ENCODE assay signal across 22 cellular contexts in genomic region chr1:192376387-192376786, GRCh38. TPM values are rescaled to one million over a fixed set of nuclear protein-coding genes. Genes with fewer than 3 reads are reported as not detected.
A peak's percentile ranks its signal among the peaks of the same experiment; 100 is the strongest.
DNase-seq lines count a peak whose midpoint lies in the region; ATAC-seq, FAIRE-seq and TF ChIP-seq lines count a peak whose summit lies in the region.
"Had no signal": no experiment of that assay in that cellular context is flagged by ENCODE, and none has a peak within 500 bp of the region (broad histone marks: within the 10 kb centered on the region; RNA-seq: fewer than 3 reads in every experiment).

No MANE protein-coding gene starts in this region.

- intact Hi-C loops in left ventricle myocardium inferior (cut with micrococcal nuclease) (no loop called here), spleen (cut with DNase I; ENCODE audit: low total_unique reads) (no loop called here), mucosa of descending colon (cut with DNase I, micrococcal nuclease) (no loop called here)

- peak overlapping the region; percentile 67 for H2AFZ ChIP-seq in OCI-LY3 (ENCODE audit: low read depth, low read length)
- H2AFZ ChIP-seq: GM23338 had no signal

- no peak overlapping the region for H3K9ac ChIP-seq in OCI-LY3 (ENCODE audit: low read length)
- H3K9ac ChIP-seq: BLaER1 treated with 17β-estradiol and CSF1 and Interleukin-3, amounts not matched to agents 10 nM and 100 nM had no signal

- H3K79me2 ChIP-seq in OCI-LY3 (ENCODE audit: low read length), result no peaks in the 10 kb centered on the region

- TF ChIP-seq CTCF in OCI-LY3 (IDR thresholded peaks at IDR 0.05; ENCODE audit: low read depth, low read length), result no peak
- TF ChIP-seq CTCF in left ventricle myocardium inferior (IDR thresholded peaks at IDR 0.05; ENCODE audit: borderline replicate concordance), result no peak
- TF ChIP-seq CTCF in spleen (IDR thresholded peaks at IDR 0.05 in 8 of 11, conservative IDR thresholded peaks at IDR 0.05 in 3 of 11), result no peak
- no peak for TF ChIP-seq CTCF in mucosa of descending colon (IDR thresholded peaks at IDR 0.05)

- H3K4me1 ChIP-seq in OCI-LY3 (ENCODE audit: low read length) (peaks cover 21% of the 10 kb centered on the region), left ventricle myocardium inferior (no peaks in the 10 kb centered on the region), spleen (no peaks in the 10 kb centered on the region), mucosa of descending colon (ENCODE audit: low read depth) (no peaks in the 10 kb centered on the region)
- H3K4me1 ChIP-seq: BLaER1 treated with 17β-estradiol and CSF1 and Interleukin-3, amounts not matched to agents 10 nM and 100 nM; SJSA1 had no signal

- no peaks in the 10 kb centered on the region for H3K9me3 ChIP-seq in OCI-LY3 (ENCODE audit: insufficient read depth, low read length)
- H3K9me3 ChIP-seq in left ventricle myocardium inferior (replicated peaks), result no peaks in the 10 kb centered on the region
- H3K9me3 ChIP-seq in spleen, result no peaks in the 10 kb centered on the region
- H3K9me3 ChIP-seq in mucosa of descending colon, result no peaks in the 10 kb centered on the region
- H3K9me3 ChIP-seq: BLaER1 treated with 17β-estradiol and CSF1 and Interleukin-3, amounts not matched to agents 10 nM and 100 nM; SJSA1 had no signal

- ATAC-seq in GM18520 (IDR thresholded peaks at IDR 0.05; ENCODE audit: unreplicated experiment) (peak; percentile 44), mucosa of descending colon (no peak)
- ATAC-seq: CD8-positive, alpha-beta T cell; GM23338; Right ventricle myocardium inferior had no signal

- WGBS in spleen, 5 donors, result 67 to 83% (median 72%) methylated on average over 3 of the region's 3 CpGs

- H3K27ac ChIP-seq in OCI-LY3 (ENCODE audit: low read length), result no peak overlapping the region
- H3K27ac ChIP-seq in left ventricle myocardium inferior (replicated peaks), result no peak overlapping the region
- no peak overlapping the region for H3K27ac ChIP-seq in spleen
- H3K27ac ChIP-seq: BLaER1 treated with 17β-estradiol and CSF1 and Interleukin-3, amounts not matched to agents 10 nM and 100 nM; SJSA1 had no signal

- H3K4me3 ChIP-seq in OCI-LY3 (ENCODE audit: low read length) (peak overlapping the region; percentile 64), left ventricle myocardium inferior (no peak overlapping the region), spleen (no peak overlapping the region), mucosa of descending colon (no peak overlapping the region)
- H3K4me3 ChIP-seq: BLaER1 treated with 17β-estradiol and CSF1 and Interleukin-3, amounts not matched to agents 10 nM and 100 nM; GM23338; SJSA1 had no signal

- FAIRE-seq in H54 (lab: Jason Lieb, UNC), result peak; percentile 11

- H3K36me3 ChIP-seq in OCI-LY3 (replicated peaks; ENCODE audit: low read depth, low read length) (no peaks in the 10 kb centered on the region), left ventricle myocardium inferior (no peaks in the 10 kb centered on the region), spleen (no peaks in the 10 kb centered on the region), mucosa of descending colon (ENCODE audit: low read depth) (no peaks in the 10 kb centered on the region)
- H3K36me3 ChIP-seq: BLaER1 treated with 17β-estradiol and CSF1 and Interleukin-3, amounts not matched to agents 10 nM and 100 nM; SJSA1 had no signal

- no peaks in the 10 kb centered on the region for H4K20me1 ChIP-seq in OCI-LY3 (ENCODE audit: insufficient read depth, low read length)
- H4K20me1 ChIP-seq: BLaER1 treated with 17β-estradiol and CSF1 and Interleukin-3, amounts not matched to agents 10 nM and 100 nM had no signal

- no peaks in the 10 kb centered on the region for H3K27me3 ChIP-seq in OCI-LY3 (ENCODE audit: low read depth, low read length)
- no peaks in the 10 kb centered on the region for H3K27me3 ChIP-seq in left ventricle myocardium inferior (ENCODE audit: low read depth)
- H3K27me3 ChIP-seq in spleen (replicated peaks in 1 of 7), result no peaks in the 10 kb centered on the region
- H3K27me3 ChIP-seq: BLaER1 treated with 17β-estradiol and CSF1 and Interleukin-3, amounts not matched to agents 10 nM and 100 nM; SJSA1 had no signal

- DNase-seq in H54 (ENCODE audit: insufficient read length, low spot score), result no peak
- peak; percentile 14 for DNase-seq in fibroblast of peridontal ligament (ENCODE audit: extremely low read depth)
- no peak for DNase-seq in left ventricle myocardium inferior
- DNase-seq in spleen, result no peak
- DNase-seq in mucosa of descending colon, result no peak
- DNase-seq: Calu3; CD8-positive, alpha-beta T cell; EL; GF-D8; KG1; NCI-H1105; NCI-H2029 treated with DMSO at 0.1 percent for 48 hours; NCI-H226; NCI-H510A treated with DMSO at 0.1 percent for 48 hours; NCI-H748 treated with DMSO at 0.1 percent for 48 hours; NK-92 treated with Interleukin-12 subunit alpha and Interleukin-12 subunit beta, amount 100 ng/mL, for 24 hours had no signal

- TF ChIP-seq POLR2A in H54 (IDR thresholded peaks at IDR 0.05; ENCODE audit: low read depth, low read length), result no peak
- TF ChIP-seq POLR2A in spleen (IDR thresholded peaks at IDR 0.05), result no peak

- H3K4me2 ChIP-seq in OCI-LY3 (ENCODE audit: low read length), result peak overlapping the region; percentile 69
- H3K4me2 ChIP-seq: GM23338 had no signal

RNA-seq across cellular contexts. Expression of gene RGS21, which starts 59.6 kb away (rescaled TPM):
- total RNA-seq in left ventricle myocardium inferior (not detected), spleen (not detected), mucosa of descending colon (not detected)
- not detected for polyA plus RNA-seq in spleen
- total RNA-seq: Calu3; CD8-positive, alpha-beta T cell; GM23338; Right ventricle myocardium inferior; SJSA1 had no signal
- polyA plus RNA-seq: GM23338 had no signal
